16 cellular contexts compared by ENCODE assay signal in the genomic region with DNA sequence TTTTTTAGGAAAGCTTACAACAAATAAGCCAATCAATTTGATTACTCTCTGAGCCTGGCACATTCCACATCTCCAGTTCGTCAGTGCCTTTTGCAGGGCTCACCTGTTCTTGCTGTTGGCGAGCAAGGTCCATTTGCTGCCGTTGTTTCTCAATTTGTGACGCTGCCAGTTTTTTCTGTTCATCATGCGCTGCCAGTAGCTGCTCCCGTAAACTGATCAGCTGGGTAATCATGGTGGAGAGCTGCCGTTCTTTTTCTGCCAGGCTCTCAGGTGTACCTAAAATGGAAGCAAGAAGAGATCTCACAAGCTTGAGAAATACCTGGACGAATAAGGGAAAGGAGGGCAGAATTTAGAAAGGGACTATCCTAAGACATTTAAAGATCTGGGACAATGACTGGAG.
DNase-seq lines count a peak whose midpoint lies in the region; FAIRE-seq and TF ChIP-seq lines count a peak whose summit lies in the region.
"Had no signal": no experiment of that assay in that cellular context is flagged by ENCODE, and none has a peak within 500 bp of the region (broad histone marks: within the 10 kb centered on the region; RNA-seq: fewer than 3 reads in every experiment).

No MANE protein-coding gene starts in this region.

- H3K79me2 ChIP-seq in astrocyte (ENCODE audit: insufficient read depth, low read length), result no peaks in the 10 kb centered on the region
- peaks cover 5% of the 10 kb centered on the region for H3K79me2 ChIP-seq in hepatocyte

- H3K36me3 Mint-ChIP-seq in astrocyte (ENCODE audit: low read depth, unreplicated experiment) (no peaks in the 10 kb centered on the region), mesothelial cell of epicardium (peaks cover 4% of the 10 kb centered on the region), Caco-2 (ENCODE audit: insufficient read depth, unreplicated experiment) (no peaks in the 10 kb centered on the region)
- H3K36me3 Mint-ChIP-seq: T-cell had no signal

- WGBS in hepatocyte (ENCODE audit: low lambda C conversion rate, missing lambda C conversion rate), result 92% methylated on average over 8 of the region's 8 CpGs

- CTCF ChIA-PET in Caco-2 (lab: Charles Lee), result no interaction called here

- H3K9ac ChIP-seq in astrocyte (ENCODE audit: low read length), result no peak overlapping the region

- H3K4me1 ChIP-seq in astrocyte (ENCODE audit: insufficient read depth, low read length) (peaks cover 6% of the 10 kb centered on the region), hepatocyte (ENCODE audit: insufficient read depth) (peaks cover 12% of the 10 kb centered on the region), Caco-2 (peaks cover 34% of the 10 kb centered on the region)
- H3K4me1 ChIP-seq: HAP-1 had no signal

- no peaks in the 10 kb centered on the region for H4K20me1 ChIP-seq in astrocyte (ENCODE audit: insufficient read depth, low read length)
- no peaks in the 10 kb centered on the region for H4K20me1 ChIP-seq in hepatocyte (ENCODE audit: insufficient read depth, poor library complexity, severe bottlenecking)

- no peak overlapping the region for H3K27ac ChIP-seq in astrocyte (ENCODE audit: low read depth, low read length)
- no peak overlapping the region for H3K27ac ChIP-seq in hepatocyte

- H2AFZ ChIP-seq in astrocyte (ENCODE audit: low read depth, low read length), result no peak overlapping the region
- no peak overlapping the region for H2AFZ ChIP-seq in hepatocyte

- DNase-seq in NCI-H1436 treated with DMSO at 0.1 percent for 48 hours (lab: John Stamatoyannopoulos, UW), result peak; percentile 17
- DNase-seq in astrocyte (ENCODE audit: low read depth), result no peak
- DNase-seq in mesothelial cell of epicardium (ENCODE audit: low spot score in 2 of 2, unreplicated experiment in 2 of 2), result no peak
- DNase-seq in hepatocyte (ENCODE audit: low spot score), result no peak
- DNase-seq in Caco-2, result no peak
- no peak for DNase-seq in epidermal melanocyte (ENCODE audit: insufficient read length, low spot score)
- no peak for DNase-seq in NCI-H446 (lab: John Stamatoyannopoulos, UW)
- DNase-seq: Calu3; CD4-positive, alpha-beta T cell; DMS79; MV-4-11; NCI-H1694; NCI-H748 treated with DMSO at 0.1 percent for 48 hours; T-cell had no signal

- no peak overlapping the region for H3K4me2 ChIP-seq in astrocyte (ENCODE audit: low read length)
- no peak overlapping the region for H3K4me2 ChIP-seq in hepatocyte

- H3K4me3 Mint-ChIP-seq in astrocyte (ENCODE audit: unreplicated experiment) (no peak overlapping the region), mesothelial cell of epicardium (no peak overlapping the region), Caco-2 (ENCODE audit: unreplicated experiment) (no peak overlapping the region)
- H3K4me3 Mint-ChIP-seq: CD4-positive, alpha-beta T cell; T-cell had no signal

- intact Hi-C loops in Caco-2 (cut with micrococcal nuclease; ENCODE audit: unreplicated experiment), result no loop called here

- no peak for FAIRE-seq in astrocyte (lab: Jason Lieb, UNC)
- FAIRE-seq: HTR-8/SVneo had no signal

- H3K4me1 Mint-ChIP-seq in astrocyte (ENCODE audit: low read depth, unreplicated experiment), result peaks cover 12% of the 10 kb centered on the region
- peaks cover 32% of the 10 kb centered on the region for H3K4me1 Mint-ChIP-seq in mesothelial cell of epicardium
- peaks cover 25% of the 10 kb centered on the region for H3K4me1 Mint-ChIP-seq in Caco-2 (ENCODE audit: low read depth, unreplicated experiment)
- H3K4me1 Mint-ChIP-seq: T-cell had no signal

- H3K36me3 ChIP-seq in astrocyte (ENCODE audit: insufficient read depth, low read length) (no peaks in the 10 kb centered on the region), hepatocyte (replicated peaks; ENCODE audit: insufficient read depth, low read depth) (no peaks in the 10 kb centered on the region), Caco-2 (ENCODE audit: control insufficient read depth, insufficient read depth, low read length) (no peaks in the 10 kb centered on the region)
- H3K36me3 ChIP-seq: HAP-1 had no signal

- peak overlapping the region; percentile 53 for H3K27ac Mint-ChIP-seq in astrocyte (ENCODE audit: unreplicated experiment)
- H3K27ac Mint-ChIP-seq in mesothelial cell of epicardium, result peak overlapping the region; percentile 34
- no peak overlapping the region for H3K27ac Mint-ChIP-seq in Caco-2 (ENCODE audit: unreplicated experiment)
- H3K27ac Mint-ChIP-seq: CD4-positive, alpha-beta T cell; T-cell had no signal

- no peak overlapping the region for H3K4me3 ChIP-seq in astrocyte (ENCODE audit: insufficient read depth, low read depth, low read length)
- no peak overlapping the region for H3K4me3 ChIP-seq in hepatocyte
- H3K4me3 ChIP-seq in Caco-2 (ENCODE audit: low read depth, low read length), result no peak overlapping the region
- H3K4me3 ChIP-seq: HAP-1 had no signal

- TF ChIP-seq CTCF in astrocyte (IDR thresholded peaks at IDR 0.05; ENCODE audit: insufficient read depth, low read depth, low read length) (no peak), mesothelial cell of epicardium (IDR thresholded peaks at IDR 0.05; ENCODE audit: unreplicated experiment) (no peak), hepatocyte (IDR thresholded peaks at IDR 0.05; ENCODE audit: poor library complexity) (no peak), Caco-2 (IDR thresholded peaks at IDR 0.05; ENCODE audit: insufficient read depth in 1 of 2, low read depth in 1 of 2, low read length in 1 of 2, severe bottlenecking in 1 of 2, unreplicated experiment in 1 of 2) (no peak)

- H3K9me3 ChIP-seq in astrocyte (ENCODE audit: insufficient read depth, low read depth, low read length), result no peaks in the 10 kb centered on the region
- no peaks in the 10 kb centered on the region for H3K9me3 ChIP-seq in hepatocyte (ENCODE audit: low read depth)
- no peaks in the 10 kb centered on the region for H3K9me3 ChIP-seq in Caco-2
- H3K9me3 ChIP-seq: HAP-1 had no signal

- no peaks in the 10 kb centered on the region for H3K27me3 ChIP-seq in astrocyte (ENCODE audit: insufficient read depth, low read length)
- no peaks in the 10 kb centered on the region for H3K27me3 ChIP-seq in hepatocyte
- no peaks in the 10 kb centered on the region for H3K27me3 ChIP-seq in Caco-2 (replicated peaks; ENCODE audit: control insufficient read depth, insufficient read depth, low read length)

- H3K27me3 Mint-ChIP-seq in astrocyte (ENCODE audit: low read depth, unreplicated experiment) (no peaks in the 10 kb centered on the region), mesothelial cell of epicardium (ENCODE audit: low read depth) (no peaks in the 10 kb centered on the region), Caco-2 (ENCODE audit: insufficient read depth, unreplicated experiment) (no peaks in the 10 kb centered on the region)
- H3K27me3 Mint-ChIP-seq: CD4-positive, alpha-beta T cell; T-cell had no signal

- POLR2A ChIA-PET in Caco-2 (lab: Charles Lee), result no interaction called here

- H3K9me3 Mint-ChIP-seq in astrocyte (ENCODE audit: unreplicated experiment) (no peaks in the 10 kb centered on the region), mesothelial cell of epicardium (no peaks in the 10 kb centered on the region), Caco-2 (ENCODE audit: unreplicated experiment) (no peaks in the 10 kb centered on the region)
- H3K9me3 Mint-ChIP-seq: CD4-positive, alpha-beta T cell had no signal

- no peaks in the 10 kb centered on the region for H3K9me2 ChIP-seq in hepatocyte (replicated peaks; ENCODE audit: insufficient read depth)

- BruUV-seq in Caco-2 (replicated peaks; lab: Mats Ljungman, UMichigan), result no TSS peak
